In the genomic region with DNA sequence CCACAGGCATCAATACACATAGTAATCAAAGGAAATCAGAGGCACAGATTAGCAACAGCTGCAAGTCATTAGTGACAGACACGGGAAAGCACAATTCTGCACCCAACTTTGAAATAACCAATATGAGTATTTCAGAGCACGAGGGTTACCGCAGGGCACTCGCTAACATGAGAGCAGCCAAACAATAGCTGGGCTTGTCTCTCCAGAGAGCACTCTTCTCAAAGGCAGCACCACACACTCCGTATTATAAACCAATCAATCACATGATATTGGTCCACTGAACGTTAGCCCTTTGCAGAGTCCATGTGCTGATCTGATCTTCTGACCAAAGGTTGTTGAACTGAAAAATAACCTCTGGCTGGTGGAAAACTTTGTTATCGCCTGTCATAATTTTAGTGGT, we compare ENCODE assay signal across 23 cellular contexts.
A peak's percentile ranks its signal among the peaks of the same experiment; 100 is the strongest.
DNase-seq lines count a peak whose midpoint lies in the region; ATAC-seq and TF ChIP-seq lines count a peak whose summit lies in the region.
"Had no signal": no experiment of that assay in that cellular context is flagged by ENCODE, and none has a peak within 500 bp of the region (broad histone marks: within the 10 kb centered on the region; RNA-seq: fewer than 3 reads in every experiment).

No MANE protein-coding gene starts in this region.

- no peaks in the 10 kb centered on the region for H3K9me3 Mint-ChIP-seq in type B pancreatic cell
- H3K9me3 Mint-ChIP-seq in activated CD4-positive, alpha-beta T cell treated with anti-CD3 and anti-CD28 coated beads, Interleukin-2, amount 10 ng/mL, durations not matched to agents 7 days and 5 days, result no peaks in the 10 kb centered on the region
- H3K9me3 Mint-ChIP-seq: GM23338; stimulated activated naive B cell treated with anti-CD40 and anti-IgM and Interleukin-4, amounts not matched to agents 10 μg/mL and 1 μg/mL and 100 μg/mL, for 72 hours had no signal

- peaks cover 0 to 3% of the 10 kb centered on the region in 2 experiments; a peak in 2 of 4 replicates for H3K4me1 ChIP-seq in SK-N-SH (ENCODE audit: control insufficient read depth in 1 of 2, insufficient read depth in 2 of 2, low read depth in 1 of 2, low read length in 1 of 2)
- H3K4me1 ChIP-seq: adrenal gland, gastrocnemius medialis, parathyroid adenoma, thyroid gland had no signal

- TF ChIP-seq CTCF in SK-N-SH (IDR thresholded peaks at IDR 0.05) (no peak), type B pancreatic cell (conservative IDR thresholded peaks at IDR 0.05) (no peak)

- 24% methylated on average over 6 of the region's 7 CpGs for WGBS in SK-N-SH (ENCODE audit: low lambda C conversion rate)

- peak overlapping the region; percentile 10 for H3K4me3 Mint-ChIP-seq in type B pancreatic cell
- no peak overlapping the region for H3K4me3 Mint-ChIP-seq in activated CD4-positive, alpha-beta T cell treated with anti-CD3 and anti-CD28 coated beads, Interleukin-2, amount 10 ng/mL, durations not matched to agents 7 days and 5 days
- H3K4me3 Mint-ChIP-seq: CD4-positive, CD25-positive, alpha-beta regulatory T cell; dendritic cell treated with granulocyte-macrophage colony-stimulating factor and Interleukin-4, amounts not matched to agents 40 ng/mL and 50 ng/mL, for 4 days; GM23338; stimulated activated naive B cell treated with anti-CD40 and anti-IgM and Interleukin-4, amounts not matched to agents 10 μg/mL and 1 μg/mL and 100 μg/mL, for 72 hours had no signal

- DNase-seq in SK-N-SH (peak; percentile 12), NCI-H774 (lab: John Stamatoyannopoulos, UW) (peak; percentile 27), left lobe of liver (ENCODE audit: low spot score) (no peak), type B pancreatic cell (ENCODE audit: extremely low spot score, unreplicated experiment) (no peak), H4 (ENCODE audit: low spot score) (no peak)
- no peak for DNase-seq in activated CD4-positive, alpha-beta T cell treated with anti-CD3 and anti-CD28 coated beads, Interleukin-2, amount 10 ng/mL, durations not matched to agents 7 days and 5 days
- DNase-seq: activated CD4-positive, alpha-beta T cell treated with anti-CD3 and anti-CD28 coated beads, Interleukin-2, amount 50 U/mL, for 4 hours; adrenal gland; CD4-positive, CD25-positive, alpha-beta regulatory T cell; gastrocnemius medialis; GF-D8; NCI-H2171 treated with DMSO at 0.1 percent for 48 hours; stimulated activated CD4-positive, alpha-beta T cell treated with anti-CD3 and anti-CD28 coated beads, Interleukin-2, amount 100 ng/mL, for 24 hours; stimulated activated naive B cell treated with anti-CD40 and anti-IgM and Interleukin-4, amounts not matched to agents 10 μg/mL and 1 μg/mL and 100 μg/mL, for 72 hours; thyroid gland; WERI-Rb-1 had no signal

- H3K27ac ChIP-seq in SK-N-SH (ENCODE audit: low read depth in 2 of 2, low read length in 1 of 2), result peak overlapping the region in 1 of 2 experiments; percentile 58; a peak in 1 of 4 replicates
- H3K27ac ChIP-seq: adrenal gland, epithelial cell of prostate, gastrocnemius medialis, parathyroid adenoma, thyroid gland, WERI-Rb-1 had no signal

- no peak for TF ChIP-seq RAD21 in SK-N-SH (IDR thresholded peaks at IDR 0.05; ENCODE audit: low read length)

- no peaks in the 10 kb centered on the region for H3K36me3 Mint-ChIP-seq in type B pancreatic cell
- H3K36me3 Mint-ChIP-seq in activated CD4-positive, alpha-beta T cell treated with anti-CD3 and anti-CD28 coated beads, Interleukin-2, amount 10 ng/mL, durations not matched to agents 7 days and 5 days (ENCODE audit: low read depth), result no peaks in the 10 kb centered on the region
- H3K36me3 Mint-ChIP-seq: CD4-positive, CD25-positive, alpha-beta regulatory T cell; stimulated activated naive B cell treated with anti-CD40 and anti-IgM and Interleukin-4, amounts not matched to agents 10 μg/mL and 1 μg/mL and 100 μg/mL, for 72 hours had no signal

- peaks cover 16% of the 10 kb centered on the region for H3K4me1 Mint-ChIP-seq in type B pancreatic cell (ENCODE audit: unreplicated experiment)
- no peaks in the 10 kb centered on the region for H3K4me1 Mint-ChIP-seq in activated CD4-positive, alpha-beta T cell treated with anti-CD3 and anti-CD28 coated beads, Interleukin-2, amount 10 ng/mL, durations not matched to agents 7 days and 5 days
- H3K4me1 Mint-ChIP-seq: CD4-positive, CD25-positive, alpha-beta regulatory T cell; stimulated activated naive B cell treated with anti-CD40 and anti-IgM and Interleukin-4, amounts not matched to agents 10 μg/mL and 1 μg/mL and 100 μg/mL, for 72 hours had no signal

- ATAC-seq in SK-N-SH treated with all-trans-retinoic acid at 6 μM for 48 hours (no peak; the same call in 2 of the 3 replicates), left lobe of liver (peak; percentile 30), GM18873 (IDR thresholded peaks at IDR 0.05; ENCODE audit: low FRiP score, unreplicated experiment) (no peak)
- ATAC-seq: gastrocnemius medialis; GM23338; Panc1; stimulated activated naive B cell treated with anti-CD40 and anti-IgM and Interleukin-4, amounts not matched to agents 10 μg/mL and 1 μg/mL and 100 μg/mL, for 72 hours had no signal

- peaks cover 17% of the 10 kb centered on the region for H3K27me3 Mint-ChIP-seq in type B pancreatic cell
- H3K27me3 Mint-ChIP-seq in activated CD4-positive, alpha-beta T cell treated with anti-CD3 and anti-CD28 coated beads, Interleukin-2, amount 10 ng/mL, durations not matched to agents 7 days and 5 days, result peaks cover 18% of the 10 kb centered on the region

- H3K36me3 ChIP-seq in SK-N-SH (replicated peaks in 1 of 2; ENCODE audit: control insufficient read depth in 1 of 2, insufficient read depth in 2 of 2, low read length in 1 of 2), result no peaks in the 10 kb centered on the region
- H3K36me3 ChIP-seq: adrenal gland, gastrocnemius medialis, thyroid gland, WERI-Rb-1 had no signal

- TF ChIP-seq EP300 in SK-N-SH (IDR thresholded peaks at IDR 0.05; ENCODE audit: borderline replicate concordance in 1 of 2, low read depth in 1 of 2, low read length in 1 of 2), result peak in 1 of 2 experiments; percentile 24; a peak in 1 of 4 replicates

- H3K27me3 ChIP-seq in SK-N-SH (ENCODE audit: insufficient read depth), result no peaks in the 10 kb centered on the region; the same call in 1 of the 2 replicates
- H3K27me3 ChIP-seq: gastrocnemius medialis, thyroid gland had no signal

- no peaks in the 10 kb centered on the region for H4K20me1 ChIP-seq in SK-N-SH (ENCODE audit: insufficient read depth)

- no peak overlapping the region for H3K27ac Mint-ChIP-seq in type B pancreatic cell
- no peak overlapping the region for H3K27ac Mint-ChIP-seq in activated CD4-positive, alpha-beta T cell treated with anti-CD3 and anti-CD28 coated beads, Interleukin-2, amount 10 ng/mL, durations not matched to agents 7 days and 5 days
- H3K27ac Mint-ChIP-seq: CD4-positive, CD25-positive, alpha-beta regulatory T cell; dendritic cell treated with granulocyte-macrophage colony-stimulating factor and Interleukin-4, amounts not matched to agents 40 ng/mL and 50 ng/mL, for 4 days; GM23338; stimulated activated naive B cell treated with anti-CD40 and anti-IgM and Interleukin-4, amounts not matched to agents 10 μg/mL and 1 μg/mL and 100 μg/mL, for 72 hours had no signal

- POLR2A ChIA-PET in SK-N-SH (lab: Yijun Ruan, JAX), result no interaction called here
- POLR2A ChIA-PET in activated CD4-positive, alpha-beta T cell treated with anti-CD3 and anti-CD28 coated beads, Interleukin-2, amount 10 ng/mL, durations not matched to agents 7 days and 5 days (lab: Charles Lee), result no interaction called here

- H3K9me2 ChIP-seq in SK-N-SH, result no peaks in the 10 kb centered on the region

- no peaks in the 10 kb centered on the region for H3K79me2 ChIP-seq in SK-N-SH (ENCODE audit: insufficient read depth)
- H3K79me2 ChIP-seq: parathyroid adenoma had no signal

- no peaks in the 10 kb centered on the region for H3F3A ChIP-seq in SK-N-SH (replicated peaks; ENCODE audit: insufficient read depth)

- H3K4me3 ChIP-seq in SK-N-SH (ENCODE audit: low read depth in 2 of 2, low read length in 1 of 2), result no peak overlapping the region
- H3K4me3 ChIP-seq: adrenal gland, gastrocnemius medialis, GM23338, thyroid gland had no signal

- no peak overlapping the region for H2AFZ ChIP-seq in SK-N-SH (ENCODE audit: low read depth)
- H2AFZ ChIP-seq: parathyroid adenoma had no signal

- H3K9me3 ChIP-seq in SK-N-SH, result no peaks in the 10 kb centered on the region
- H3K9me3 ChIP-seq: adrenal gland, gastrocnemius medialis, thyroid gland had no signal

- no peak overlapping the region for H3K4me2 ChIP-seq in SK-N-SH
- H3K4me2 ChIP-seq: GM23338 had no signal

- no peak overlapping the region for H3K9ac ChIP-seq in SK-N-SH
- H3K9ac ChIP-seq: parathyroid adenoma had no signal

- CTCF ChIA-PET in SK-N-SH (lab: Yijun Ruan, JAX), result interaction anchor here (2.5 kb wide), 1 partner anchor 8 kb away, joined by 9 read pairs; no protein-coding TSS in a partner anchor
- CTCF ChIA-PET in activated CD4-positive, alpha-beta T cell treated with anti-CD3 and anti-CD28 coated beads, Interleukin-2, amount 10 ng/mL, durations not matched to agents 7 days and 5 days (lab: Charles Lee), result no interaction called here

TF ChIP-seq in SK-N-SH, 30 proteins besides CTCF, POLR2A, EP300 and RAD21:
- TF ChIP-seq USF2 (IDR thresholded peaks at IDR 0.05; ENCODE audit: borderline replicate concordance, low read depth, low read length) (no peak), GATA2 (CRISPR knock-in tag; IDR thresholded peaks at IDR 0.05) (peak; percentile 46)

TF ChIP-seq in SK-N-SH treated with all-trans-retinoic acid at 6 μM for 48 hours, 23 proteins besides CTCF, POLR2A, EP300 and RAD21:
- TF ChIP-seq BACH2 (CRISPR knock-in tag; IDR thresholded peaks at IDR 0.05; ENCODE audit: borderline replicate concordance) (no peak), ZNF8 (CRISPR knock-in tag; IDR thresholded peaks at IDR 0.05) (no peak), TOX (CRISPR knock-in tag; IDR thresholded peaks at IDR 0.05; ENCODE audit: borderline replicate concordance) (no peak)
TF ChIP-seq in SK-N-SH treated with all-trans-retinoic acid at 6 μM for 48 hours: peak in this region for 0.

Comparison
In these comparisons a context has a peak if more than half of its experiments do, and no peak if none do; other contexts are left out.
1. DNase-seq: peak in SK-N-SH (single experiment) and NCI-H774 (single experiment); none in left lobe of liver (single experiment), type B pancreatic cell (single experiment), activated CD4-positive, alpha-beta T cell treated with anti-CD3 and anti-CD28 coated beads, Interleukin-2, amount 10 ng/mL, durations not matched to agents 7 days and 5 days (single experiment) and H4 (single experiment).